Comparison of ENCODE assay signal across 26 cellular contexts in genomic region chrX:5979338-5979737, GRCh38.
DNase-seq lines count a peak whose midpoint lies in the region; ATAC-seq, FAIRE-seq and TF ChIP-seq lines count a peak whose summit lies in the region.
"Had no signal": no experiment of that assay in that cellular context is flagged by ENCODE, and none has a peak within 500 bp of the region (broad histone marks: within the 10 kb centered on the region; RNA-seq: fewer than 3 reads in every experiment).

No MANE protein-coding gene starts in this region.

- DNase-seq in H4 (ENCODE audit: low spot score) = peak; percentile 18
- DNase-seq in MV-4-11 (lab: John Stamatoyannopoulos, UW) = peak; percentile 8
- peak; percentile 12 for DNase-seq in astrocyte (ENCODE audit: low read depth)
- peak in 1 of 2 donors; percentile 11 for DNase-seq in foreskin keratinocyte
- no peak for DNase-seq in DMS53 treated with DMSO at 0.1 percent for 48 hours (lab: John Stamatoyannopoulos, UW; ENCODE audit: unreplicated experiment)
- DNase-seq in stimulated activated CD4-positive, alpha-beta T cell treated with anti-CD3 and anti-CD28 coated beads, Interleukin-1b, Interleukin-23, amount 100 ng/mL, for 48 hours = no peak
- DNase-seq: 8988T; ACHN; BE2C; C1 segment of cervical spinal cord; CD4-positive, alpha-beta memory T cell; CD4-positive, CD25-positive, alpha-beta regulatory T cell; CD8-positive, alpha-beta memory T cell; COR-L47; DMS 273 treated with DMSO at 0.1 percent for 48 hours; DMS153; DMS53; DMS79 treated with DMSO at 0.1 percent for 48 hours; GF-D8 had no signal

- no peak overlapping the region for H3K4me2 ChIP-seq in astrocyte (ENCODE audit: low read length)
- H3K4me2 ChIP-seq: BLaER1 had no signal

- no peaks in the 10 kb centered on the region for H3K9me3 Mint-ChIP-seq in astrocyte (ENCODE audit: unreplicated experiment)

- H3K27ac Mint-ChIP-seq in astrocyte (ENCODE audit: unreplicated experiment) = no peak overlapping the region
- H3K27ac Mint-ChIP-seq: CD14-positive monocyte; CD4-positive, alpha-beta memory T cell; CD8-positive, alpha-beta memory T cell had no signal

- H4K20me1 ChIP-seq in astrocyte (ENCODE audit: insufficient read depth, low read length) = no peaks in the 10 kb centered on the region
- H4K20me1 ChIP-seq: BLaER1 had no signal

- H2AFZ ChIP-seq in astrocyte (ENCODE audit: low read depth, low read length) = no peak overlapping the region

- H3K4me1 ChIP-seq in astrocyte (ENCODE audit: insufficient read depth, low read length) (no peaks in the 10 kb centered on the region), foreskin keratinocyte (no peaks in the 10 kb centered on the region)
- H3K4me1 ChIP-seq: BE2C, BLaER1 had no signal

- H3K4me3 Mint-ChIP-seq in astrocyte (ENCODE audit: unreplicated experiment) = no peak overlapping the region
- H3K4me3 Mint-ChIP-seq: CD14-positive monocyte; CD4-positive, alpha-beta memory T cell; CD4-positive, CD25-positive, alpha-beta regulatory T cell; CD8-positive, alpha-beta memory T cell had no signal

- ATAC-seq in foreskin keratinocyte (peak; percentile 10), GM18870 (IDR thresholded peaks at IDR 0.05; ENCODE audit: unreplicated experiment) (no peak), HG03432 (IDR thresholded peaks at IDR 0.05; ENCODE audit: unreplicated experiment) (no peak)

- no peak for TF ChIP-seq CTCF in astrocyte (IDR thresholded peaks at IDR 0.05; ENCODE audit: insufficient read depth, low read depth, low read length)
- TF ChIP-seq CTCF in foreskin keratinocyte (conservative IDR thresholded peaks at IDR 0.05) = no peak

- no peaks in the 10 kb centered on the region for H3K79me2 ChIP-seq in astrocyte (ENCODE audit: insufficient read depth, low read length)

- no peaks in the 10 kb centered on the region for H3K27me3 Mint-ChIP-seq in astrocyte (ENCODE audit: low read depth, unreplicated experiment)
- H3K27me3 Mint-ChIP-seq: CD4-positive, alpha-beta memory T cell; CD4-positive, CD25-positive, alpha-beta regulatory T cell; CD8-positive, alpha-beta memory T cell had no signal

- H3K9ac ChIP-seq in astrocyte (ENCODE audit: low read length) = no peak overlapping the region
- H3K9ac ChIP-seq: BLaER1 had no signal

- H3K9me3 ChIP-seq in astrocyte (ENCODE audit: insufficient read depth, low read depth, low read length) = no peaks in the 10 kb centered on the region
- H3K9me3 ChIP-seq: BE2C, BLaER1 had no signal

- H3K4me3 ChIP-seq in astrocyte (ENCODE audit: insufficient read depth, low read depth, low read length) = no peak overlapping the region
- H3K4me3 ChIP-seq: BLaER1 had no signal

- H3K36me3 Mint-ChIP-seq in astrocyte (ENCODE audit: low read depth, unreplicated experiment) = no peaks in the 10 kb centered on the region
- H3K36me3 Mint-ChIP-seq: CD14-positive monocyte; CD4-positive, alpha-beta memory T cell; CD8-positive, alpha-beta memory T cell had no signal

- no peak overlapping the region for H3K27ac ChIP-seq in astrocyte (ENCODE audit: low read depth, low read length)
- H3K27ac ChIP-seq in foreskin keratinocyte = no peak overlapping the region
- H3K27ac ChIP-seq: BLaER1 had no signal

- no peaks in the 10 kb centered on the region for H3K36me3 ChIP-seq in astrocyte (ENCODE audit: insufficient read depth, low read length)
- H3K36me3 ChIP-seq: BE2C, BLaER1 had no signal

- no peaks in the 10 kb centered on the region for H3K4me1 Mint-ChIP-seq in astrocyte (ENCODE audit: low read depth, unreplicated experiment)
- H3K4me1 Mint-ChIP-seq: CD14-positive monocyte; CD4-positive, alpha-beta memory T cell; CD4-positive, CD25-positive, alpha-beta regulatory T cell; CD8-positive, alpha-beta memory T cell had no signal

- H3K27me3 ChIP-seq in astrocyte (ENCODE audit: insufficient read depth, low read length) = no peaks in the 10 kb centered on the region
- no peaks in the 10 kb centered on the region for H3K27me3 ChIP-seq in foreskin keratinocyte
- H3K27me3 ChIP-seq: BE2C, BLaER1 had no signal

- no peak for FAIRE-seq in astrocyte (lab: Jason Lieb, UNC)
- FAIRE-seq: GM12891, GM18507, GM19239 had no signal

Comparison
In these comparisons a context has a peak if more than half of its experiments do, and no peak if none do; other contexts are left out.
1. DNase-seq: peak in H4 (single experiment), MV-4-11 (single experiment) and astrocyte (single experiment); none in DMS53 treated with DMSO at 0.1 percent for 48 hours (single experiment) and stimulated activated CD4-positive, alpha-beta T cell treated with anti-CD3 and anti-CD28 coated beads, Interleukin-1b, Interleukin-23, amount 100 ng/mL, for 48 hours (single experiment).